ENCODE assay signal across 8 cellular contexts in genomic region chr6:116101298-116101718, GRCh38. TPM values are rescaled to one million over a fixed set of nuclear protein-coding genes. Genes with fewer than 3 reads are reported as not detected.
DNase-seq lines count a peak whose midpoint lies in the region; ATAC-seq and TF ChIP-seq lines count a peak whose summit lies in the region.

No MANE protein-coding gene starts in this region.

- H3K4me1 Mint-ChIP-seq in activated CD4-positive, alpha-beta T cell treated with anti-CD3 and anti-CD28 coated beads for 36 hours = peaks cover 57% of the 10 kb centered on the region
- H3K4me1 Mint-ChIP-seq in activated T-cell treated with anti-CD3 and anti-CD28 coated beads, Interleukin-2, amount 50 U/mL, for 4 hours (ENCODE audit: low read depth) = peaks cover 57% of the 10 kb centered on the region

- intact Hi-C loops in activated CD4-positive, alpha-beta T cell treated with anti-CD3 and anti-CD28 coated beads for 36 hours (cut with DNase I, micrococcal nuclease) = loop anchor here (1.0 to 5.0 kb wide), 7 partner anchors 153 to 581 kb away; partner anchors contain the start of genes RWDD1 (in 2 of the 2), CALHM6 (in 1 of the 2), KPNA5 (in 1 of the 2) and TSPYL1 (in 1 of the 2)

- no peaks in the 10 kb centered on the region for H3K36me3 ChIP-seq in hepatocyte (replicated peaks; ENCODE audit: insufficient read depth, low read depth)

- peak overlapping the region; percentile 97 for H3K4me3 ChIP-seq in hepatocyte

- peaks cover 4% of the 10 kb centered on the region for H3K9me3 Mint-ChIP-seq in activated CD4-positive, alpha-beta T cell treated with anti-CD3 and anti-CD28 coated beads for 36 hours (ENCODE audit: low read depth)
- no peaks in the 10 kb centered on the region for H3K9me3 Mint-ChIP-seq in activated T-cell treated with anti-CD3 and anti-CD28 coated beads, Interleukin-2, amount 50 U/mL, for 4 hours

- CTCF ChIA-PET in activated CD4-positive, alpha-beta T cell treated with anti-CD3 and anti-CD28 coated beads for 36 hours (lab: Charles Lee) = interaction anchor here (0.9 to 3.0 kb wide), 6 partner anchors 11 to 267 kb away, joined by 3 to 14 read pairs (median 4); no protein-coding TSS in a partner anchor

- no peaks in the 10 kb centered on the region for H3K27me3 ChIP-seq in hepatocyte

- no peak for TF ChIP-seq CTCF in hepatocyte (IDR thresholded peaks at IDR 0.05; ENCODE audit: poor library complexity)

- peak; percentile 84 for DNase-seq in activated CD4-positive, alpha-beta T cell treated with anti-CD3 and anti-CD28 coated beads for 36 hours
- DNase-seq in activated CD4-positive, alpha-beta T cell treated with anti-CD3 and anti-CD28 coated beads for 1 hour = no peak
- no peak for DNase-seq in activated T-cell treated with anti-CD3 and anti-CD28 coated beads, Interleukin-2, amount 50 U/mL, for 4 hours
- no peak for DNase-seq in hepatocyte (ENCODE audit: low spot score)
- peak; percentile 73 for DNase-seq in stimulated activated CD4-positive, alpha-beta T cell treated with anti-CD3 and anti-CD28 coated beads, Interleukin-1b, Interleukin-23, amount 100 ng/mL, for 48 hours

- peaks cover 15% of the 10 kb centered on the region for H3K36me3 Mint-ChIP-seq in activated CD4-positive, alpha-beta T cell treated with anti-CD3 and anti-CD28 coated beads for 36 hours (ENCODE audit: low read depth)
- peaks cover 4% of the 10 kb centered on the region for H3K36me3 Mint-ChIP-seq in activated T-cell treated with anti-CD3 and anti-CD28 coated beads, Interleukin-2, amount 50 U/mL, for 4 hours (ENCODE audit: insufficient read depth)

- peak; percentile 2 for ATAC-seq in activated CD4-positive, alpha-beta T cell treated with anti-CD3 and anti-CD28 coated beads for 36 hours
- no peak for ATAC-seq in activated T-cell treated with anti-CD3 and anti-CD28 coated beads, Interleukin-2, amount 50 U/mL, for 4 hours
- ATAC-seq in GM21528 (IDR thresholded peaks at IDR 0.05; ENCODE audit: low FRiP score, unreplicated experiment) (no peak), GM19452 (IDR thresholded peaks at IDR 0.05; ENCODE audit: unreplicated experiment) (no peak), HG03175 (IDR thresholded peaks at IDR 0.05; ENCODE audit: unreplicated experiment) (no peak)

- peak overlapping the region; percentile 88 for H3K27ac Mint-ChIP-seq in activated CD4-positive, alpha-beta T cell treated with anti-CD3 and anti-CD28 coated beads for 36 hours

- H3K27me3 Mint-ChIP-seq in activated CD4-positive, alpha-beta T cell treated with anti-CD3 and anti-CD28 coated beads for 36 hours = no peaks in the 10 kb centered on the region
- H3K27me3 Mint-ChIP-seq in activated T-cell treated with anti-CD3 and anti-CD28 coated beads, Interleukin-2, amount 50 U/mL, for 4 hours (ENCODE audit: low read depth) = no peaks in the 10 kb centered on the region

- peak overlapping the region; percentile 81 for H3K4me2 ChIP-seq in hepatocyte

- POLR2A ChIA-PET in activated CD4-positive, alpha-beta T cell treated with anti-CD3 and anti-CD28 coated beads for 36 hours (lab: Charles Lee) = interaction anchor here (1.4 kb wide), 1 partner anchor 90 kb away, joined by 7 read pairs; no protein-coding TSS in a partner anchor

- no peaks in the 10 kb centered on the region for H3K9me2 ChIP-seq in hepatocyte (replicated peaks; ENCODE audit: insufficient read depth)

- H3K27ac ChIP-seq in hepatocyte = peak overlapping the region; percentile 98

- H2AFZ ChIP-seq in hepatocyte = peak overlapping the region; percentile 93

- no peaks in the 10 kb centered on the region for H3K9me3 ChIP-seq in hepatocyte (ENCODE audit: low read depth)

- peaks cover 39% of the 10 kb centered on the region for H3K79me2 ChIP-seq in hepatocyte

- H3K4me1 ChIP-seq in hepatocyte (ENCODE audit: insufficient read depth) = peaks cover 47% of the 10 kb centered on the region

- H3K4me3 Mint-ChIP-seq in activated CD4-positive, alpha-beta T cell treated with anti-CD3 and anti-CD28 coated beads for 36 hours = peak overlapping the region; percentile 86
- peak overlapping the region; percentile 89 for H3K4me3 Mint-ChIP-seq in activated T-cell treated with anti-CD3 and anti-CD28 coated beads, Interleukin-2, amount 50 U/mL, for 4 hours

- H4K20me1 ChIP-seq in hepatocyte (ENCODE audit: insufficient read depth, poor library complexity, severe bottlenecking) = no peaks in the 10 kb centered on the region

- WGBS in hepatocyte (ENCODE audit: low lambda C conversion rate, missing lambda C conversion rate) = 3% methylated on average over 11 of the region's 12 CpGs

RNA-seq across cellular contexts. Expression of gene NT5DC1, which starts 0.7 kb away (rescaled TPM):
- total RNA-seq in activated CD4-positive, alpha-beta T cell treated with anti-CD3 and anti-CD28 coated beads for 36 hours = 10 to 100 TPM; 39.4 to 42.4 TPM
- 10 to 100 TPM; 32.5 to 39.7 (median 33.8) TPM for total RNA-seq in activated T-cell treated with anti-CD3 and anti-CD28 coated beads, Interleukin-2, amount 50 U/mL, for 4 hours
- total RNA-seq in hepatocyte = 10.3 and 11.4 TPM in 2 replicates
- polyA plus RNA-seq in hepatocyte = 27.8 and 39.2 TPM in 2 replicates

RNA-seq across cellular contexts. Expression of gene COL10A1, which starts 24.6 kb away (rescaled TPM):
- not detected for total RNA-seq in activated CD4-positive, alpha-beta T cell treated with anti-CD3 and anti-CD28 coated beads for 36 hours
- not detected for total RNA-seq in activated T-cell treated with anti-CD3 and anti-CD28 coated beads, Interleukin-2, amount 50 U/mL, for 4 hours
- 0.04 and 0.07 TPM in 2 replicates for total RNA-seq in hepatocyte
- polyA plus RNA-seq in hepatocyte = 0.05 TPM in 1 of 2 replicates, not detected in the other

RNA-seq across cellular contexts. Expression of gene FRK, which starts 40.6 kb away (rescaled TPM):
- total RNA-seq in activated CD4-positive, alpha-beta T cell treated with anti-CD3 and anti-CD28 coated beads for 36 hours = under 1 TPM; 0.02 to 0.05 TPM
- under 1 TPM; 0.03 to 0.05 (median 0.03) TPM for total RNA-seq in activated T-cell treated with anti-CD3 and anti-CD28 coated beads, Interleukin-2, amount 50 U/mL, for 4 hours
- 15.3 and 16.9 TPM in 2 replicates for total RNA-seq in hepatocyte
- 2.5 and 2.7 TPM in 2 replicates for polyA plus RNA-seq in hepatocyte

Comparison
In these comparisons a context has a peak if more than half of its experiments do, and no peak if none do; other contexts are left out.
1. DNase-seq: peak in activated CD4-positive, alpha-beta T cell treated with anti-CD3 and anti-CD28 coated beads for 36 hours (single experiment) and stimulated activated CD4-positive, alpha-beta T cell treated with anti-CD3 and anti-CD28 coated beads, Interleukin-1b, Interleukin-23, amount 100 ng/mL, for 48 hours (single experiment); none in activated CD4-positive, alpha-beta T cell treated with anti-CD3 and anti-CD28 coated beads for 1 hour (single experiment), activated T-cell treated with anti-CD3 and anti-CD28 coated beads, Interleukin-2, amount 50 U/mL, for 4 hours (single experiment) and hepatocyte (single experiment).
2. RNA of gene FRK, which starts 40.6 kb away (total RNA-seq): 15.3 to 16.9 TPM in hepatocyte; 0.02 to 0.05 TPM in activated CD4-positive, alpha-beta T cell treated with anti-CD3 and anti-CD28 coated beads for 36 hours and 0.03 to 0.05 TPM in activated T-cell treated with anti-CD3 and anti-CD28 coated beads, Interleukin-2, amount 50 U/mL, for 4 hours; every median in the first group is over 10 times any median in the second.